In genomic region chr2:229832499-229832898, GRCh38 we compare ENCODE assay signal across 17 cellular contexts.
A peak's percentile ranks its signal among the peaks of the same experiment; 100 is the strongest.
DNase-seq lines count a peak whose midpoint lies in the region; ATAC-seq, FAIRE-seq and TF ChIP-seq lines count a peak whose summit lies in the region.
"Had no signal": no experiment of that assay in that cellular context is flagged by ENCODE, and none has a peak within 500 bp of the region (broad histone marks: within the 10 kb centered on the region; RNA-seq: fewer than 3 reads in every experiment).

No MANE protein-coding gene starts in this region.

- TF ChIP-seq POLR2A in GM12892 (IDR thresholded peaks at IDR 0.05; ENCODE audit: low read depth, low read length): no peak

- H3K27me3 ChIP-seq in endodermal cell (ENCODE audit: control insufficient read depth, insufficient read depth, low read length, poor library complexity, severe bottlenecking): no peaks in the 10 kb centered on the region
- H3K27me3 ChIP-seq: neural progenitor cell, stomach had no signal

- H3K9me3 ChIP-seq in endodermal cell (ENCODE audit: control insufficient read depth, low read length): no peaks in the 10 kb centered on the region
- H3K9me3 ChIP-seq: stomach had no signal

- H3K36me3 Mint-ChIP-seq in endodermal cell (ENCODE audit: low read depth): peaks cover 40% of the 10 kb centered on the region

- WGBS in endodermal cell (ENCODE audit: insufficient coverage in 1 of 2, insufficient read length in 1 of 2), 2 experiments: 100% methylated on average over 2 of the region's 2 CpGs; no CpG with 5 or more reads in 1 of the 2 experiments

- peaks cover 83% of the 10 kb centered on the region for H3K36me3 ChIP-seq in endodermal cell (ENCODE audit: control insufficient read depth, insufficient read depth, low read length)

- FAIRE-seq in GM12892 (lab: Jason Lieb, UNC): peak; percentile 36
- FAIRE-seq: G401.6 had no signal

- H3K4me1 ChIP-seq in endodermal cell (ENCODE audit: control insufficient read depth, insufficient read depth, low read length): no peaks in the 10 kb centered on the region
- H3K4me1 ChIP-seq: neural progenitor cell had no signal

- no peak overlapping the region for H3K9ac ChIP-seq in endodermal cell (ENCODE audit: extremely low read depth, low read length, poor library complexity, severe bottlenecking)
- H3K9ac ChIP-seq: neural progenitor cell had no signal

- H3K4me3 ChIP-seq in endodermal cell (ENCODE audit: low read length): no peak overlapping the region
- H3K4me3 ChIP-seq: lung, neural progenitor cell, PC-9, stomach had no signal

- H3K9me3 Mint-ChIP-seq in endodermal cell: no peaks in the 10 kb centered on the region
- H3K9me3 Mint-ChIP-seq: HFFc6, neural progenitor cell had no signal

- no peak for DNase-seq in GM12892 (ENCODE audit: insufficient read length)
- peak; percentile 53 to 77 for DNase-seq in lung microvascular endothelial cell (ENCODE audit: low read depth in 2 of 2)
- DNase-seq in NCI-H82 treated with DMSO at 0.1 percent for 48 hours (lab: John Stamatoyannopoulos, UW; ENCODE audit: unreplicated experiment): no peak
- DNase-seq in endodermal cell: no peak
- DNase-seq in stimulated activated CD4-positive, alpha-beta T cell treated with anti-CD3 and anti-CD28 coated beads, Interleukin-1b, Interleukin-23, amount 100 ng/mL, for 48 hours: no peak
- DNase-seq: anterior cingulate cortex, HFFc6, NCI-H146, NCI-H510A, PC-9, stomach had no signal

- no peak overlapping the region for H3K27ac ChIP-seq in endodermal cell (ENCODE audit: low read depth, low read length)
- H3K27ac ChIP-seq: neural progenitor cell, PC-9, stomach had no signal

- H3K27me3 Mint-ChIP-seq in endodermal cell (ENCODE audit: insufficient read depth): no peaks in the 10 kb centered on the region

- ATAC-seq in GM19351 (IDR thresholded peaks at IDR 0.05; ENCODE audit: unreplicated experiment): peak; percentile 78
- ATAC-seq in HG03432 (IDR thresholded peaks at IDR 0.05; ENCODE audit: unreplicated experiment): peak; percentile 58

- H3K4me3 Mint-ChIP-seq in endodermal cell: no peak overlapping the region
- H3K4me3 Mint-ChIP-seq: CD14-positive monocyte, HFFc6, neural progenitor cell had no signal

- no peak overlapping the region for H3K27ac Mint-ChIP-seq in endodermal cell
- H3K27ac Mint-ChIP-seq: CD14-positive monocyte, HFFc6, neural progenitor cell had no signal

- TF ChIP-seq CTCF in endodermal cell (conservative IDR thresholded peaks at IDR 0.05): no peak

- no peaks in the 10 kb centered on the region for H3K4me1 Mint-ChIP-seq in endodermal cell
- H3K4me1 Mint-ChIP-seq: CD14-positive monocyte, neural progenitor cell had no signal

Comparison
In these comparisons a context has a peak if more than half of its experiments do, and no peak if none do; other contexts are left out.
1. DNase-seq: peak in lung microvascular endothelial cell (2 of 2); none in GM12892 (single experiment), NCI-H82 treated with DMSO at 0.1 percent for 48 hours (single experiment), endodermal cell (single experiment) and stimulated activated CD4-positive, alpha-beta T cell treated with anti-CD3 and anti-CD28 coated beads, Interleukin-1b, Interleukin-23, amount 100 ng/mL, for 48 hours (single experiment).